2 cellular contexts compared by ENCODE assay signal in genomic region chr4:69296356-69296755, GRCh38. TPM values are rescaled to one million over a fixed set of nuclear protein-coding genes. Genes with fewer than 3 reads are reported as not detected.
"Had no signal": no experiment of that assay in that cellular context is flagged by ENCODE, and none has a peak within 500 bp of the region (broad histone marks: within the 10 kb centered on the region; RNA-seq: fewer than 3 reads in every experiment).

No MANE protein-coding gene starts in this region.

RNA-seq across cellular contexts. Expression of gene UGT2B28, which starts 16.1 kb away (rescaled TPM):
- total RNA-seq: G401, GM12878 had no signal
- polyA plus RNA-seq: GM12878 had no signal
